ENCODE assay signal across 8 cellular contexts in the genomic region with DNA sequence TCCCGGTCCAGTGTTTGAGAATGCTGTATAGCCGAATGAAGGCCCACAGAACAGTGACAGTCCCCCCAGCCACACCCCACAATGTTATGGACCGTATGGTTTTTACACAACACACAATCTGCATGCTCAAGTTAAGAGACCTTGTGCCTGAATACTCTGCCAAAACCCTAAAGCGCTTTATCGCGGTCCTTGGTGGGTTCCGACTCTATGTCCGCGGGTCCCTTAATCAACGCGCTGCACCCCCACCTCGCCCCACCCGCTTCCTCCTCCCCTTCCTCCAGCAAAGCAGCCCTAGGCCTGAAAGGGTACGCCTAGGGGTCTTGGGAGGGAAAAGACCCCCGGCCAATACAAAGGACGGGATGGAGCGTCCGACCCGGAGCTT. TPM values are rescaled to one million over a fixed set of nuclear protein-coding genes. Genes with fewer than 3 reads are reported as not detected.
DNase-seq lines count a peak whose midpoint lies in the region; ATAC-seq and TF ChIP-seq lines count a peak whose summit lies in the region.

No MANE protein-coding gene starts in this region.

- H3K27ac Mint-ChIP-seq in CD4-positive, CD25-positive, alpha-beta regulatory T cell, result peak overlapping the region; percentile 83 to 98 (median 97)

- peak in 2 of 3 donors; percentile 39 to 52 for DNase-seq in CD4-positive, CD25-positive, alpha-beta regulatory T cell
- peak; percentile 24 to 31 for DNase-seq in Kasumi-1 (lab: John Stamatoyannopoulos, UW)
- DNase-seq in activated T-cell treated with anti-CD3 and anti-CD28 coated beads for 4 hours, result peak; percentile 20
- peak; percentile 14 for DNase-seq in fibroblast of mammary gland (ENCODE audit: low read depth)
- peak in 1 of 2 donors; percentile 30 for DNase-seq in uterus

- peaks cover 5% of the 10 kb centered on the region for H3K27me3 Mint-ChIP-seq in CD4-positive, CD25-positive, alpha-beta regulatory T cell

- H3K4me3 Mint-ChIP-seq in CD4-positive, CD25-positive, alpha-beta regulatory T cell, result peak overlapping the region; percentile 82 to 100 (median 94)

- H3K9me3 ChIP-seq in CD4-positive, CD25-positive, alpha-beta regulatory T cell (ENCODE audit: control insufficient read depth in 2 of 2, low read length in 2 of 2), result no peaks in the 10 kb centered on the region
- H3K9me3 ChIP-seq in neuron (ENCODE audit: low read length), result peaks cover 2% of the 10 kb centered on the region
- H3K9me3 ChIP-seq in uterus, result no peaks in the 10 kb centered on the region

- no peaks in the 10 kb centered on the region for H3K27me3 ChIP-seq in CD4-positive, CD25-positive, alpha-beta regulatory T cell (ENCODE audit: control insufficient read depth, insufficient read depth, low read length)
- H3K27me3 ChIP-seq in neuron (ENCODE audit: insufficient read depth, low read length) (no peaks in the 10 kb centered on the region), uterus (no peaks in the 10 kb centered on the region)

- TF ChIP-seq POLR2A in uterus (IDR thresholded peaks at IDR 0.05), result no peak

- H3K36me3 Mint-ChIP-seq in CD4-positive, CD25-positive, alpha-beta regulatory T cell, result peaks cover 31% of the 10 kb centered on the region

- peaks cover 23% of the 10 kb centered on the region for H3K4me1 ChIP-seq in CD4-positive, CD25-positive, alpha-beta regulatory T cell (ENCODE audit: control insufficient read depth, insufficient read depth, low read length, poor library complexity, severe bottlenecking)
- H3K4me1 ChIP-seq in neuron (ENCODE audit: insufficient read depth, low read length), result peaks cover 5% of the 10 kb centered on the region
- H3K4me1 ChIP-seq in uterus, result peaks cover 3 to 9% of the 10 kb centered on the region in 2 donors

- H3K36me3 ChIP-seq in CD4-positive, CD25-positive, alpha-beta regulatory T cell (ENCODE audit: control insufficient read depth, insufficient read depth, low read length), result peaks cover 37% of the 10 kb centered on the region
- peaks cover 42% of the 10 kb centered on the region for H3K36me3 ChIP-seq in neuron (ENCODE audit: insufficient read depth, low read length)
- H3K36me3 ChIP-seq in uterus, result no peaks in the 10 kb centered on the region

- peak overlapping the region; percentile 98 for H3K4me3 ChIP-seq in CD4-positive, CD25-positive, alpha-beta regulatory T cell (ENCODE audit: low read depth, low read length)
- H3K4me3 ChIP-seq in fibroblast of mammary gland (ENCODE audit: control insufficient read depth, low read depth, low read length) (peak overlapping the region; percentile 98), neuron (ENCODE audit: low read length) (peak overlapping the region; percentile 82), uterus (peak overlapping the region; percentile 76 to 91)

- intact Hi-C loops in uterus (cut with DNase I; ENCODE audit: low total_unique reads), result no loop called here

- no peak for TF ChIP-seq CTCF in fibroblast of mammary gland (conservative IDR thresholded peaks at IDR 0.05; ENCODE audit: control insufficient read depth, insufficient read depth, low read depth, low read length)
- no peak for TF ChIP-seq CTCF in uterus (IDR thresholded peaks at IDR 0.05)

- H3K4me1 Mint-ChIP-seq in CD4-positive, CD25-positive, alpha-beta regulatory T cell, result peaks cover 24 to 60% (median 46%) of the 10 kb centered on the region in 4 donors

- no peaks in the 10 kb centered on the region for H3K9me3 Mint-ChIP-seq in CD4-positive, CD25-positive, alpha-beta regulatory T cell

- peak overlapping the region; percentile 79 for H3K27ac ChIP-seq in CD4-positive, CD25-positive, alpha-beta regulatory T cell (ENCODE audit: insufficient read depth, low read length, poor library complexity, severe bottlenecking)
- peak overlapping the region; percentile 90 to 97 for H3K27ac ChIP-seq in uterus

- ATAC-seq in CD4-positive, CD25-positive, alpha-beta regulatory T cell (ENCODE audit: low read depth in 2 of 2), result peak; percentile 9 to 20
- ATAC-seq in GM21423 (IDR thresholded peaks at IDR 0.05; ENCODE audit: unreplicated experiment) (peak; percentile 2), GM18517 (IDR thresholded peaks at IDR 0.05; ENCODE audit: unreplicated experiment) (no peak)

- H2AFZ ChIP-seq in neuron (ENCODE audit: low read depth, low read length), result no peak overlapping the region

RNA-seq across cellular contexts. Expression of gene COPB1, which starts 0.4 kb away (rescaled TPM):
- total RNA-seq in CD4-positive, CD25-positive, alpha-beta regulatory T cell, result 66.1 TPM
- 10 to 100 TPM; 70.3 to 94.9 (median 80.4) TPM for polyA plus RNA-seq in CD4-positive, CD25-positive, alpha-beta regulatory T cell
- total RNA-seq in uterus, result 100 to 1,000 TPM in 2 of 4 donors, 10 to 100 TPM in 2; 73.3 to 279 (median 94.8) TPM

RNA-seq across cellular contexts. Expression of gene PSMA1, which starts 21.0 kb away (rescaled TPM):
- total RNA-seq in CD4-positive, CD25-positive, alpha-beta regulatory T cell, result 190 TPM
- 100 to 1,000 TPM; 163 to 224 (median 195) TPM for polyA plus RNA-seq in CD4-positive, CD25-positive, alpha-beta regulatory T cell
- total RNA-seq in uterus, result 100 to 1,000 TPM in 3 of 4 donors, 10 to 100 TPM in 1; 81.7 to 213 (median 126) TPM
